ENCODE assay signal across 1 cellular context in the genomic region with DNA sequence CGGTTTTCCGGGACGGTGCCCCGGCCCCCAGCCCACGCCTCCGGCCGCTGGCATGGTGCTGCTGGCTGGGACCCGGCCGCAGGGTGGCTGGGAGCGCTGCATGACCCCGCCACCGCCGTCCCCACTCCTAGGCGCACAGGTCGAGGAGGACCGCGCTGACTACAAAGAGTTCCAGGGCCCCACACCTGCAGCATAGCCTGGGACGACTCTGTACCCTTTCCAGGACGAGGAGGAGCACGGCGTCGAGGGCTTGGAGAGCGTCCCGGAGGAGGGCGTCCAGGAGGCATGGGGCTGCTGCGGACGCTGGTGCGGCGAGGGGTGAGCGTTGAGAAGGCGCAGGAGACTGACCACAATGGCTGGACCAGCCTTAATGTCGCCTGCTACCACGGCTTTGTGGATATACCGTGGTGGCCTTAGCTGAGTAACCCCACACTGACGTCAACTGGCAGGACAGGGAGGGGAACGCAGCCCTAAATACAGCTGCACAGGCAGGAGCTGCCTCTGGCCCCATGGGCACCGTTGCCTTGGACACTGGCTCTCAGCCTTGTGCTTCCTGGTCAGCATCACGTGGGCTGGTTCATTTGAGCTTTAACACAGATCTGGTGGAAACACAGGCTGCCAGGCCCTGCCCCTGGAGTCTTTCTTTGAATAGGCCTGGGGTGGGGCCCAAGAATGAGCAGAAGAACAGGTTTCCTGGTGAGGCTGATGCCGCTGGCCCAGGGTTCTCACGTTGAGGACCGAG.
TF ChIP-seq lines count a peak whose summit lies in the region.

No MANE protein-coding gene starts in this region.

TF ChIP-seq in IMR-90, 13 proteins besides CTCF, POLR2A, EP300 and RAD21 (continued from another document):
- TF ChIP-seq MAFK (IDR thresholded peaks at IDR 0.05; ENCODE audit: low read depth, low read length) (no peak), BHLHE40 (IDR thresholded peaks at IDR 0.05; ENCODE audit: low read depth, low read length) (no peak), MXI1 (IDR thresholded peaks at IDR 0.05; ENCODE audit: borderline replicate concordance, low read depth, low read length) (no peak), CEBPB (IDR thresholded peaks at IDR 0.05; ENCODE audit: low read depth, low read length) (no peak), NFE2L2 (IDR thresholded peaks at IDR 0.05; ENCODE audit: low read depth, low read length) (no peak), RFX5 (IDR thresholded peaks at IDR 0.05; ENCODE audit: low read depth, low read length) (no peak), SMC3 (IDR thresholded peaks at IDR 0.05; ENCODE audit: low read depth, low read length) (no peak), RCOR1 (IDR thresholded peaks at IDR 0.05; ENCODE audit: insufficient replicate concordance, low read length) (no peak), MAZ (IDR thresholded peaks at IDR 0.05; ENCODE audit: borderline replicate concordance, low read depth, low read length) (no peak)
- TF ChIP-seq, protein P1, sequence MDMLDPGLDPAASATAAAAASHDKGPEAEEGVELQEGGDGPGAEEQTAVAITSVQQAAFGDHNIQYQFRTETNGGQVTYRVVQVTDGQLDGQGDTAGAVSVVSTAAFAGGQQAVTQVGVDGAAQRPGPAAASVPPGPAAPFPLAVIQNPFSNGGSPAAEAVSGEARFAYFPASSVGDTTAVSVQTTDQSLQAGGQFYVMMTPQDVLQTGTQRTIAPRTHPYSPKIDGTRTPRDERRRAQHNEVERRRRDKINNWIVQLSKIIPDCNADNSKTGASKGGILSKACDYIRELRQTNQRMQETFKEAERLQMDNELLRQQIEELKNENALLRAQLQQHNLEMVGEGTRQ (IDR thresholded peaks at IDR 0.05; ENCODE audit: low read depth, low read length): no peak
